24 cellular contexts compared by ENCODE assay signal in the genomic region with DNA sequence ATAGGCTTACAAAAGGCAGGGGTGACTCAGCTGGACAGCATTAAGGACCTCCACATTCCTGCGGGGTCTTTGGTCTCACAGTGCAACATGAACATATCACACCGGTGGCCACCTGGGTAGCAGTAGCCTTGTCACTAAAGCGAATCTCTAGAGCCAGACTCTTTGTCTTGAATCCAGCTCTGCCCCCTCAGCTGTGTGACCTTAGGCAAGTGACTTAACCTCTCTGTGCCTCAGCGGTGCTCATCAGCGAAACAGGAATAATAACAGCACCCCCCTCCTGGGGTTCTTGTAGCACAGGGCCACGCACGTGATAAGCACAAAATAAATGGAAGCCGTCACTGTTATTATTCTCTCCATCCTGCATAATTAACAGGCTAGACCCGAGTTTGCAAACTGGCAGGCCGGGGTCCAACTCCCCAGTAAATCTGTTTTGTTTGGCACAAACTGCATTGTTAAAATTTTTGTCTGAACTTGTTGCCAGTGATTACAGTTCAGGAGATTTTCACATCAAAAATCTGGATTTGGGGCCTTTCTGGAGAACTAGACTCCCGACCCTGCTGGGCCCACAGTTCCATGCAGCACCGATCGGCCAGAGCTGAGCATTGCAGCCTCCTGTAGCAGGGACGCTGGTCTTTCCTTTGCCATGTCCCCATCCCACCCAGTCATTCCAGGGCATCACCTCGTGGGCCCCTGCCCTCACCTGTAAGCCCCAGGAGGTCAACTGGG.
"Had no signal": no experiment of that assay in that cellular context is flagged by ENCODE, and none has a peak within 500 bp of the region (broad histone marks: within the 10 kb centered on the region; RNA-seq: fewer than 3 reads in every experiment).

No MANE protein-coding gene starts in this region.

- ATAC-seq: esophagus mucosa; gastrocnemius medialis; left ventricle myocardium superior; lower lobe of right lung; naive thymus-derived CD8-positive, alpha-beta T cell; stimulated activated effector memory CD8-positive, alpha-beta T cell treated with anti-CD3 and anti-CD28 coated beads, Interleukin-12 subunit alpha, Interleukin-12 subunit beta, amount 100 ng/mL, for 72 hours had no signal

- H3K4me3 Mint-ChIP-seq: dendritic cell treated with granulocyte-macrophage colony-stimulating factor and Interleukin-4, amounts not matched to agents 40 ng/mL and 50 ng/mL, for 4 days; endodermal cell; naive thymus-derived CD8-positive, alpha-beta T cell; neural crest cell; stimulated activated effector memory CD8-positive, alpha-beta T cell treated with anti-CD3 and anti-CD28 coated beads, Interleukin-12 subunit alpha, Interleukin-12 subunit beta, amount 100 ng/mL, for 72 hours had no signal

- H3K79me2 ChIP-seq: parathyroid adenoma had no signal

- FAIRE-seq: keratinocyte had no signal

- H3K9ac ChIP-seq: parathyroid adenoma had no signal

- H2AFZ ChIP-seq: parathyroid adenoma had no signal

- H3K27me3 ChIP-seq: thyroid gland, vagina had no signal

- H3K36me3 ChIP-seq: gastrocnemius medialis, lower lobe of right lung, prostate gland, sigmoid colon, stomach, thyroid gland, vagina had no signal

- H3K9me3 ChIP-seq: gastrocnemius medialis, lower lobe of right lung, prostate gland, sigmoid colon, thyroid gland, vagina had no signal

- H3K4me1 Mint-ChIP-seq: endodermal cell; stimulated activated effector memory CD8-positive, alpha-beta T cell treated with anti-CD3 and anti-CD28 coated beads, Interleukin-12 subunit alpha, Interleukin-12 subunit beta, amount 100 ng/mL, for 72 hours had no signal

- H3K4me3 ChIP-seq: gastrocnemius medialis, lower lobe of right lung, prostate gland, sigmoid colon, stomach, thyroid gland, vagina had no signal

- H3K9me3 Mint-ChIP-seq: dendritic cell treated with granulocyte-macrophage colony-stimulating factor and Interleukin-4, amounts not matched to agents 40 ng/mL and 50 ng/mL, for 4 days; endodermal cell; neural crest cell; stimulated activated effector memory CD8-positive, alpha-beta T cell treated with anti-CD3 and anti-CD28 coated beads, Interleukin-12 subunit alpha, Interleukin-12 subunit beta, amount 100 ng/mL, for 72 hours had no signal

- DNase-seq: effector CD8-positive, alpha-beta T cell; endodermal cell; foreskin fibroblast; gastrocnemius medialis; left ventricle myocardium superior; lower lobe of right lung; naive thymus-derived CD8-positive, alpha-beta T cell; right cardiac atrium; sigmoid colon; stimulated activated CD4-positive, alpha-beta T cell treated with anti-CD3 and anti-CD28 coated beads, Interleukin-2, amount 100 ng/mL, for 24 hours; stimulated activated CD4-positive, alpha-beta T cell treated with anti-CD3 and anti-CD28 coated beads, Interleukin-4, amount 100 ng/mL, for 24 hours; stimulated activated naive CD4-positive, alpha-beta T cell treated with Interleukin-2 at 50 U/mL for 16 hours; stomach; thyroid gland; trophoblast cell had no signal

- H3K36me3 Mint-ChIP-seq: naive thymus-derived CD8-positive, alpha-beta T cell; stimulated activated effector memory CD8-positive, alpha-beta T cell treated with anti-CD3 and anti-CD28 coated beads, Interleukin-12 subunit alpha, Interleukin-12 subunit beta, amount 100 ng/mL, for 72 hours had no signal

- H3K27ac ChIP-seq: epithelial cell of prostate, gastrocnemius medialis, lower lobe of right lung, parathyroid adenoma, prostate gland, sigmoid colon, stomach, thyroid gland, vagina had no signal

- H3K4me1 ChIP-seq: gastrocnemius medialis, lower lobe of right lung, parathyroid adenoma, prostate gland, sigmoid colon, stomach, thyroid gland, vagina had no signal

- H3K27ac Mint-ChIP-seq: dendritic cell treated with granulocyte-macrophage colony-stimulating factor and Interleukin-4, amounts not matched to agents 40 ng/mL and 50 ng/mL, for 4 days; endodermal cell; stimulated activated effector memory CD8-positive, alpha-beta T cell treated with anti-CD3 and anti-CD28 coated beads, Interleukin-12 subunit alpha, Interleukin-12 subunit beta, amount 100 ng/mL, for 72 hours had no signal
